ENCODE assay signal across 9 cellular contexts in the genomic region with DNA sequence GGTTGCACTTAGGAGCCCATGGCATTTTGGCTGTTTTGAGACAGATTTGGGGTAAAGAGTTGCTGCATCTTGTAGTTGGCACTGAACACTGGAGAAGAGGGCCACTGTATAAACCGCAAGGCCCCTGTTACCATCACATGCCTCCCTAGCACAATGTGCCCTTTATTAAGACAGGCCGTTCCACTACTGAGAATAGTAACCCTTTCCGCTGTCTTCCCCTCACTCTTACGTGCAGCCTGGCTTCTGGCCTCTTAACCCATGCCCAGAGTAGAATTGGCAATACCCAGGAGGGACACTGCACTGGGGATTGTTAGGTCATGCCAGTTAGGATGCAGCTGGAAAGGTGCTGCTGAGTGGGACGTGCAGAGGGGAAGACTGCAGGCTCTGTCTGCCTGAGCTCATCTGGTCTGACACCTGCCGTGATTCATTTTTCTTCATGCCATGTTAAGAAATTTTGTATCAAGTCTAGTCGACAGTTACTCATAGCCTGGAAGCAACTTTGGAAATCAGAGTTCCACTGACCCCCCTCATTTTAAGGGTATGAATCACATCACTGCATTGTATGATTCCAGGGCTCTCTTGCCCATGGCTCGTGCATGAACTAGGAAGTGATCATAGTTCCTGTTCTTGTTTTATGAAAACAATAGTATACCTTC.
DNase-seq lines count a peak whose midpoint lies in the region; ATAC-seq and TF ChIP-seq lines count a peak whose summit lies in the region.
"Had no signal": no experiment of that assay in that cellular context is flagged by ENCODE, and none has a peak within 500 bp of the region (broad histone marks: within the 10 kb centered on the region; RNA-seq: fewer than 3 reads in every experiment).

No MANE protein-coding gene starts in this region.

- H3K79me2 ChIP-seq in osteoblast (ENCODE audit: insufficient read depth, low read length) = peaks cover 28% of the 10 kb centered on the region

- DNase-seq in AG08396 (ENCODE audit: low spot score) (peak; percentile 46), osteoblast (ENCODE audit: insufficient read length, low spot score, missing footprints) (peak; percentile 78), NCI-H1930 (lab: John Stamatoyannopoulos, UW) (no peak)
- DNase-seq in effector memory CD4-positive, alpha-beta T cell = no peak
- DNase-seq: NCI-H446 had no signal

- 9 to 22% methylated on average over 3 of the region's 8 CpGs for WGBS in gastroesophageal sphincter (ENCODE audit: low coverage in 1 of 2), 2 donors

- no peak for TF ChIP-seq EP300 in gastroesophageal sphincter (IDR thresholded peaks at IDR 0.05)

- TF ChIP-seq CTCF in VCaP (conservative IDR thresholded peaks at IDR 0.05) = no peak
- no peak for TF ChIP-seq CTCF in gastroesophageal sphincter (IDR thresholded peaks at IDR 0.05)
- TF ChIP-seq CTCF in osteoblast (IDR thresholded peaks at IDR 0.05; ENCODE audit: extremely low read depth, low read depth, low read length) = no peak

- no peaks in the 10 kb centered on the region for H4K20me1 ChIP-seq in osteoblast (ENCODE audit: insufficient read depth, low read length)

- H3K4me1 ChIP-seq in gastroesophageal sphincter = peaks cover 36 to 93% (median 37%) of the 10 kb centered on the region in 3 donors
- H3K4me1 ChIP-seq in osteoblast (ENCODE audit: insufficient read depth, low read length) = peaks cover 58% of the 10 kb centered on the region
- no peaks in the 10 kb centered on the region for H3K4me1 ChIP-seq in effector memory CD4-positive, alpha-beta T cell (ENCODE audit: control insufficient read depth, insufficient read depth, low read length, poor library complexity, severe bottlenecking)

- no peaks in the 10 kb centered on the region for H3K27me3 ChIP-seq in gastroesophageal sphincter
- no peaks in the 10 kb centered on the region for H3K27me3 ChIP-seq in osteoblast (ENCODE audit: insufficient read depth, low read length)
- no peaks in the 10 kb centered on the region for H3K27me3 ChIP-seq in effector memory CD4-positive, alpha-beta T cell (replicated peaks; ENCODE audit: control insufficient read depth, insufficient read depth, low read length, poor library complexity, severe bottlenecking)

- H3K36me3 ChIP-seq in gastroesophageal sphincter (no peaks in the 10 kb centered on the region), osteoblast (ENCODE audit: insufficient read depth, low read length) (no peaks in the 10 kb centered on the region)
- no peaks in the 10 kb centered on the region for H3K36me3 ChIP-seq in effector memory CD4-positive, alpha-beta T cell (ENCODE audit: control insufficient read depth, insufficient read depth, low read length)

- peak overlapping the region; percentile 74 for H3K4me2 ChIP-seq in osteoblast (ENCODE audit: insufficient read depth, low read length)

- H3K27ac ChIP-seq in VCaP = peak overlapping the region; percentile 55
- H3K27ac ChIP-seq in gastroesophageal sphincter = peak overlapping the region; percentile 90 to 100 (median 93)
- peak overlapping the region; percentile 96 for H3K27ac ChIP-seq in osteoblast (ENCODE audit: low read depth, low read length)
- no peak overlapping the region for H3K27ac ChIP-seq in effector memory CD4-positive, alpha-beta T cell (ENCODE audit: insufficient read depth, low read length, poor library complexity, severe bottlenecking)

- TF ChIP-seq POLR2A in gastroesophageal sphincter (IDR thresholded peaks at IDR 0.05) = peak in 1 of 2 donors; percentile 13

- H3K4me3 ChIP-seq in gastroesophageal sphincter (peak overlapping the region; percentile 24 to 43), osteoblast (ENCODE audit: insufficient read depth, low read length) (peak overlapping the region; percentile 55)
- H3K4me3 ChIP-seq in effector memory CD4-positive, alpha-beta T cell (ENCODE audit: insufficient read depth, low read depth, low read length, poor library complexity, severe bottlenecking) = no peak overlapping the region

- H2AFZ ChIP-seq in osteoblast (ENCODE audit: low read length) = peak overlapping the region; percentile 18

- H3K9me3 ChIP-seq in gastroesophageal sphincter (no peaks in the 10 kb centered on the region), osteoblast (ENCODE audit: low read depth, low read length) (no peaks in the 10 kb centered on the region)
- no peaks in the 10 kb centered on the region for H3K9me3 ChIP-seq in effector memory CD4-positive, alpha-beta T cell (ENCODE audit: control insufficient read depth, low read length)

- ATAC-seq in gastroesophageal sphincter = peak; percentile 57
- ATAC-seq in GM21360 (IDR thresholded peaks at IDR 0.05; ENCODE audit: unreplicated experiment) = no peak
- ATAC-seq in HG02840 (IDR thresholded peaks at IDR 0.05; ENCODE audit: low FRiP score, unreplicated experiment) = no peak

Comparison
In these comparisons a context has a peak if more than half of its experiments do, and no peak if none do; other contexts are left out.
1. DNase-seq: peak in AG08396 (single experiment) and osteoblast (single experiment); none in NCI-H1930 (0 of 2) and effector memory CD4-positive, alpha-beta T cell (0 of 3).